Comparison of ENCODE assay signal across 19 cellular contexts in genomic region chr12:104336115-104336514, GRCh38. TPM values are rescaled to one million over a fixed set of nuclear protein-coding genes. Genes with fewer than 3 reads are reported as not detected.
DNase-seq lines count a peak whose midpoint lies in the region; ATAC-seq, FAIRE-seq and TF ChIP-seq lines count a peak whose summit lies in the region.
"Had no signal": no experiment of that assay in that cellular context is flagged by ENCODE, and none has a peak within 500 bp of the region (broad histone marks: within the 10 kb centered on the region; RNA-seq: fewer than 3 reads in every experiment).

No MANE protein-coding gene starts in this region.

- H3K27ac ChIP-seq in GM23248 (0 out of 2 replicates have a peak overlapping the region, but pooled peaks have one; percentile 2), HEK293 (ENCODE audit: extremely low read depth, low read depth, low read length) (no peak overlapping the region), astrocyte (ENCODE audit: low read depth, low read length) (no peak overlapping the region), coronary artery (no peak overlapping the region)

- H3K27ac Mint-ChIP-seq in activated T-helper 1 cell treated with anti-CD3 and anti-CD28 coated beads, Interleukin-12 subunit alpha, Interleukin-12 subunit beta, Interleukin-2, Interleukin-4 antibody, amounts not matched to agents 30 ng/mL and 10 ng/mL and 1 ng/mL, durations not matched to agents 14 hours and 24 hours and 36 hours, result peak overlapping the region; percentile 12
- no peak overlapping the region for H3K27ac Mint-ChIP-seq in astrocyte (ENCODE audit: unreplicated experiment)
- H3K27ac Mint-ChIP-seq in activated CD8-positive, alpha-beta memory T cell treated with anti-CD3 and anti-CD28 coated beads, Interleukin-2, amount 10 ng/mL, durations not matched to agents 7 days and 5 days, result no peak overlapping the region
- H3K27ac Mint-ChIP-seq: CD4-positive, alpha-beta memory T cell; GM23338 had no signal

- H3K9me3 ChIP-seq in GM23248 (ENCODE audit: low read depth) (no peaks in the 10 kb centered on the region), HEK293 (ENCODE audit: control insufficient read depth, insufficient read depth, low read depth, low read length) (no peaks in the 10 kb centered on the region), astrocyte (ENCODE audit: insufficient read depth, low read depth, low read length) (no peaks in the 10 kb centered on the region)
- H3K9me3 ChIP-seq: HAP-1 had no signal

- no peaks in the 10 kb centered on the region for H3K27me3 Mint-ChIP-seq in activated T-helper 1 cell treated with anti-CD3 and anti-CD28 coated beads, Interleukin-12 subunit alpha, Interleukin-12 subunit beta, Interleukin-2, Interleukin-4 antibody, amounts not matched to agents 30 ng/mL and 10 ng/mL and 1 ng/mL, durations not matched to agents 14 hours and 24 hours and 36 hours (ENCODE audit: insufficient read depth)
- H3K27me3 Mint-ChIP-seq in astrocyte (ENCODE audit: low read depth, unreplicated experiment), result no peaks in the 10 kb centered on the region
- H3K27me3 Mint-ChIP-seq in activated CD8-positive, alpha-beta memory T cell treated with anti-CD3 and anti-CD28 coated beads, Interleukin-2, amount 10 ng/mL, durations not matched to agents 7 days and 5 days, result no peaks in the 10 kb centered on the region
- H3K27me3 Mint-ChIP-seq: CD4-positive, alpha-beta memory T cell had no signal

- DNase-seq in GM23248 (no peak), astrocyte (ENCODE audit: low read depth) (no peak), coronary artery (ENCODE audit: low spot score) (no peak), NCI-H2107 (lab: John Stamatoyannopoulos, UW) (no peak)
- DNase-seq in activated T-helper 1 cell treated with anti-CD3 and anti-CD28 coated beads, Interleukin-12 subunit alpha, Interleukin-12 subunit beta, Interleukin-2, Interleukin-4 antibody, amounts not matched to agents 30 ng/mL and 10 ng/mL and 1 ng/mL, durations not matched to agents 14 hours and 24 hours and 36 hours (ENCODE audit: low spot score), result no peak
- DNase-seq in activated CD8-positive, alpha-beta memory T cell treated with anti-CD3 and anti-CD28 coated beads, Interleukin-2, amount 10 ng/mL, durations not matched to agents 7 days and 5 days, result no peak
- DNase-seq: 8988T; C1 segment of cervical spinal cord; Calu3; CD4-positive, alpha-beta memory T cell; COR-L47; DMS53; DMS79 treated with DMSO at 0.1 percent for 48 hours; GF-D8 had no signal

- intact Hi-C loops in activated T-helper 1 cell treated with anti-CD3 and anti-CD28 coated beads, Interleukin-12 subunit alpha, Interleukin-12 subunit beta, Interleukin-2, Interleukin-4 antibody, amounts not matched to agents 30 ng/mL and 10 ng/mL and 1 ng/mL, durations not matched to agents 14 hours and 24 hours and 36 hours (cut with micrococcal nuclease), result no loop called here

- TF ChIP-seq CTCF in HEK293 (tag by site-specific recombination; IDR thresholded peaks at IDR 0.05) (no peak), astrocyte (IDR thresholded peaks at IDR 0.05; ENCODE audit: insufficient read depth, low read depth, low read length) (no peak), coronary artery (IDR thresholded peaks at IDR 0.05) (no peak)

- no peaks in the 10 kb centered on the region; the same call in 1 of the 2 replicates for H4K20me1 ChIP-seq in GM23248 (ENCODE audit: insufficient read depth)
- H4K20me1 ChIP-seq in astrocyte (ENCODE audit: insufficient read depth, low read length), result peaks cover 43% of the 10 kb centered on the region

- H3K4me2 ChIP-seq in GM23248 (ENCODE audit: unreplicated experiment) (no peak overlapping the region), astrocyte (ENCODE audit: low read length) (no peak overlapping the region)
- H3K4me2 ChIP-seq: GM23338 had no signal

- H3K9ac ChIP-seq in GM23248, result no peak overlapping the region
- no peak overlapping the region for H3K9ac ChIP-seq in astrocyte (ENCODE audit: low read length)

- H3K9me3 Mint-ChIP-seq in activated T-helper 1 cell treated with anti-CD3 and anti-CD28 coated beads, Interleukin-12 subunit alpha, Interleukin-12 subunit beta, Interleukin-2, Interleukin-4 antibody, amounts not matched to agents 30 ng/mL and 10 ng/mL and 1 ng/mL, durations not matched to agents 14 hours and 24 hours and 36 hours, result no peaks in the 10 kb centered on the region
- no peaks in the 10 kb centered on the region for H3K9me3 Mint-ChIP-seq in astrocyte (ENCODE audit: unreplicated experiment)
- H3K9me3 Mint-ChIP-seq in activated CD8-positive, alpha-beta memory T cell treated with anti-CD3 and anti-CD28 coated beads, Interleukin-2, amount 10 ng/mL, durations not matched to agents 7 days and 5 days (ENCODE audit: low read depth), result no peaks in the 10 kb centered on the region
- H3K9me3 Mint-ChIP-seq: CD4-positive, alpha-beta memory T cell; GM23338 had no signal

- peaks cover 74% of the 10 kb centered on the region for H3K79me2 ChIP-seq in GM23248 (ENCODE audit: insufficient read depth)
- H3K79me2 ChIP-seq in astrocyte (ENCODE audit: insufficient read depth, low read length), result peaks cover 16% of the 10 kb centered on the region

- CTCF ChIA-PET in HEK293 (lab: Yijun Ruan, JAX), result no interaction called here
- CTCF ChIA-PET in activated CD8-positive, alpha-beta memory T cell treated with anti-CD3 and anti-CD28 coated beads, Interleukin-2, amount 10 ng/mL, durations not matched to agents 7 days and 5 days (lab: Charles Lee), result interaction anchor here (1.2 kb wide), 1 partner anchor 50 kb away, joined by 4 read pairs; no protein-coding TSS in a partner anchor

- H3K4me3 ChIP-seq in GM23248 (no peak overlapping the region), HEK293 (ENCODE audit: low read depth, low read length) (no peak overlapping the region), astrocyte (ENCODE audit: insufficient read depth, low read depth, low read length) (no peak overlapping the region), coronary artery (no peak overlapping the region)
- H3K4me3 ChIP-seq: GM23338, HAP-1 had no signal

- no peak overlapping the region for H3K4me3 Mint-ChIP-seq in activated T-helper 1 cell treated with anti-CD3 and anti-CD28 coated beads, Interleukin-12 subunit alpha, Interleukin-12 subunit beta, Interleukin-2, Interleukin-4 antibody, amounts not matched to agents 30 ng/mL and 10 ng/mL and 1 ng/mL, durations not matched to agents 14 hours and 24 hours and 36 hours
- H3K4me3 Mint-ChIP-seq in astrocyte (ENCODE audit: unreplicated experiment), result no peak overlapping the region
- no peak overlapping the region for H3K4me3 Mint-ChIP-seq in activated CD8-positive, alpha-beta memory T cell treated with anti-CD3 and anti-CD28 coated beads, Interleukin-2, amount 10 ng/mL, durations not matched to agents 7 days and 5 days
- H3K4me3 Mint-ChIP-seq: CD4-positive, alpha-beta memory T cell; GM23338 had no signal

- peak; percentile 9 for FAIRE-seq in astrocyte (lab: Jason Lieb, UNC)
- FAIRE-seq: GM12891, GM18507 had no signal

- WGBS in GM23248 (ENCODE audit: low coverage in 1 of 2, low lambda C conversion rate in 2 of 2, missing lambda C conversion rate in 2 of 2), 2 experiments, result 78 to 79% methylated on average over 2 of the region's 2 CpGs

- H3K27me3 ChIP-seq in GM23248 (replicated peaks; ENCODE audit: insufficient read depth), result no peaks in the 10 kb centered on the region
- H3K27me3 ChIP-seq in astrocyte (ENCODE audit: insufficient read depth, low read length), result no peaks in the 10 kb centered on the region

- H2AFZ ChIP-seq in GM23248 (no peak overlapping the region), astrocyte (ENCODE audit: low read depth, low read length) (no peak overlapping the region)
- H2AFZ ChIP-seq: GM23338 had no signal

- no peaks in the 10 kb centered on the region for H3K4me1 ChIP-seq in GM23248 (ENCODE audit: insufficient read depth)
- no peaks in the 10 kb centered on the region for H3K4me1 ChIP-seq in HEK293 (ENCODE audit: control insufficient read depth, insufficient read depth, low read length)
- no peaks in the 10 kb centered on the region for H3K4me1 ChIP-seq in astrocyte (ENCODE audit: insufficient read depth, low read length)
- H3K4me1 ChIP-seq: HAP-1 had no signal

- in situ Hi-C loops in GM23248 (cut with MboI), result no loop called here

- H3K4me1 Mint-ChIP-seq in activated T-helper 1 cell treated with anti-CD3 and anti-CD28 coated beads, Interleukin-12 subunit alpha, Interleukin-12 subunit beta, Interleukin-2, Interleukin-4 antibody, amounts not matched to agents 30 ng/mL and 10 ng/mL and 1 ng/mL, durations not matched to agents 14 hours and 24 hours and 36 hours (ENCODE audit: low read depth), result no peaks in the 10 kb centered on the region
- no peaks in the 10 kb centered on the region for H3K4me1 Mint-ChIP-seq in astrocyte (ENCODE audit: low read depth, unreplicated experiment)
- no peaks in the 10 kb centered on the region for H3K4me1 Mint-ChIP-seq in activated CD8-positive, alpha-beta memory T cell treated with anti-CD3 and anti-CD28 coated beads, Interleukin-2, amount 10 ng/mL, durations not matched to agents 7 days and 5 days
- H3K4me1 Mint-ChIP-seq: GM23338 had no signal

- peaks cover 33% of the 10 kb centered on the region for H3K36me3 Mint-ChIP-seq in activated T-helper 1 cell treated with anti-CD3 and anti-CD28 coated beads, Interleukin-12 subunit alpha, Interleukin-12 subunit beta, Interleukin-2, Interleukin-4 antibody, amounts not matched to agents 30 ng/mL and 10 ng/mL and 1 ng/mL, durations not matched to agents 14 hours and 24 hours and 36 hours (ENCODE audit: low read depth)
- peaks cover 5% of the 10 kb centered on the region for H3K36me3 Mint-ChIP-seq in astrocyte (ENCODE audit: low read depth, unreplicated experiment)
- H3K36me3 Mint-ChIP-seq in activated CD8-positive, alpha-beta memory T cell treated with anti-CD3 and anti-CD28 coated beads, Interleukin-2, amount 10 ng/mL, durations not matched to agents 7 days and 5 days, result peaks cover 46% of the 10 kb centered on the region

- POLR2A ChIA-PET in HEK293 (lab: Yijun Ruan, JAX), result no interaction called here

- H3K36me3 ChIP-seq in GM23248 (ENCODE audit: low read depth), result peaks cover 93% of the 10 kb centered on the region
- peaks cover 50 to 75% of the 10 kb centered on the region in 2 experiments for H3K36me3 ChIP-seq in HEK293 (ENCODE audit: control insufficient read depth in 2 of 2, insufficient read depth in 1 of 2, low read length in 2 of 2)
- H3K36me3 ChIP-seq in astrocyte (ENCODE audit: insufficient read depth, low read length), result peaks cover 80% of the 10 kb centered on the region

- H3K9me2 ChIP-seq in GM23248 (ENCODE audit: insufficient read depth), result no peaks in the 10 kb centered on the region

- no peak for ATAC-seq in activated CD8-positive, alpha-beta memory T cell treated with anti-CD3 and anti-CD28 coated beads, Interleukin-2, amount 10 ng/mL, durations not matched to agents 7 days and 5 days
- ATAC-seq: GM23338 had no signal

- H3F3A ChIP-seq in GM23248 (ENCODE audit: insufficient read depth), result peaks cover 89% of the 10 kb centered on the region

RNA-seq across cellular contexts. Expression of gene EID3, which starts 32.6 kb away (rescaled TPM):
- total RNA-seq in GM23248 (2014; rRNA removed; shearing (Covaris generic)), result 6.9 and 9.0 TPM in 2 replicates
- polyA plus RNA-seq in GM23248 (2016; fragmentation: Nextera tagmentation; extraction: Ambion mirVana), result 5.3 and 5.7 TPM in 2 replicates
- 10.5 and 10.6 TPM in 2 replicates for total RNA-seq in activated T-helper 1 cell treated with anti-CD3 and anti-CD28 coated beads, Interleukin-12 subunit alpha, Interleukin-12 subunit beta, Interleukin-2, Interleukin-4 antibody, amounts not matched to agents 30 ng/mL and 10 ng/mL and 1 ng/mL, durations not matched to agents 14 hours and 24 hours and 36 hours
- total RNA-seq in astrocyte, result 1.9 TPM in 2 replicates
- total RNA-seq in activated CD8-positive, alpha-beta memory T cell treated with anti-CD3 and anti-CD28 coated beads, Interleukin-2, amount 10 ng/mL, durations not matched to agents 7 days and 5 days, result 1 to 10 TPM; 6.9 to 7.1 TPM
